ENCODE assay signal across 1 cellular context in genomic region chr7:108403597-108404217, GRCh38.
TF ChIP-seq lines count a peak whose summit lies in the region.

No MANE protein-coding gene starts in this region.

TF ChIP-seq in HEK293, 187 proteins besides CTCF, POLR2A, EP300 and RAD21 (continued from another document):
- TF ChIP-seq ZNF18 (tag by site-specific recombination; IDR thresholded peaks at IDR 0.05), result no peak
- TF ChIP-seq ZBTB7A (tag by site-specific recombination; IDR thresholded peaks at IDR 0.05; ENCODE audit: low read depth), result no peak
- TF ChIP-seq ZNF423 (tag by site-specific recombination; IDR thresholded peaks at IDR 0.05), result no peak
- TF ChIP-seq ZBTB48 (tag by site-specific recombination; IDR thresholded peaks at IDR 0.05), result no peak
- no peak for TF ChIP-seq ZNF488 (tag by site-specific recombination; IDR thresholded peaks at IDR 0.05)
- TF ChIP-seq ZNF704 (tag by site-specific recombination; IDR thresholded peaks at IDR 0.05), result no peak
- no peak for TF ChIP-seq ZNF777 (tag by site-specific recombination; IDR thresholded peaks at IDR 0.05; ENCODE audit: borderline replicate concordance)
- TF ChIP-seq INSM2 (tag by site-specific recombination; IDR thresholded peaks at IDR 0.05), result peak; percentile 92
- no peak for TF ChIP-seq ZBTB6 (tag by site-specific recombination; IDR thresholded peaks at IDR 0.05)
- TF ChIP-seq ZNF518A (tag by site-specific recombination; conservative IDR thresholded peaks at IDR 0.05; ENCODE audit: low read depth), result no peak
- TF ChIP-seq MEIS1 (CRISPR knock-in tag; IDR thresholded peaks at IDR 0.05; ENCODE audit: borderline replicate concordance), result no peak
- TF ChIP-seq ZNF335 (tag by site-specific recombination; conservative IDR thresholded peaks at IDR 0.05), result no peak
- TF ChIP-seq ZBTB17 (tag by site-specific recombination; IDR thresholded peaks at IDR 0.05), result peak; percentile 97
- peak; percentile 13; the same call in 1 of the 2 replicates for TF ChIP-seq SP3 (tag by site-specific recombination; IDR thresholded peaks at IDR 0.05)
- TF ChIP-seq ZNF280D (tag by site-specific recombination; IDR thresholded peaks at IDR 0.05), result no peak
- TF ChIP-seq SCRT2 (tag by site-specific recombination; IDR thresholded peaks at IDR 0.05), result no peak
- TF ChIP-seq ZNF24 (tag by site-specific recombination; IDR thresholded peaks at IDR 0.05), result no peak
- no peak for TF ChIP-seq ZNF514 (tag by site-specific recombination; IDR thresholded peaks at IDR 0.05)
- TF ChIP-seq PRDM1 (tag by site-specific recombination; IDR thresholded peaks at IDR 0.05), result no peak
- TF ChIP-seq ZNF626 (tag by site-specific recombination; IDR thresholded peaks at IDR 0.05), result no peak
- TF ChIP-seq ZSCAN30 (tag by site-specific recombination; IDR thresholded peaks at IDR 0.05), result no peak
- no peak for TF ChIP-seq ZNF596 (tag by site-specific recombination; IDR thresholded peaks at IDR 0.05)
- no peak for TF ChIP-seq ZNF513 (tag by site-specific recombination; IDR thresholded peaks at IDR 0.05)
- TF ChIP-seq ZNF623 (tag by site-specific recombination; IDR thresholded peaks at IDR 0.05), result no peak
- TF ChIP-seq FEZF1 (tag by site-specific recombination; IDR thresholded peaks at IDR 0.05), result peak; percentile 72; the same call in 1 of the 2 replicates
- TF ChIP-seq ZFP3 (tag by site-specific recombination; IDR thresholded peaks at IDR 0.05; ENCODE audit: low read depth), result no peak
- TF ChIP-seq ZNF138 (tag by site-specific recombination; IDR thresholded peaks at IDR 0.05; ENCODE audit: borderline replicate concordance), result no peak
- TF ChIP-seq ZBTB44 (tag by site-specific recombination; IDR thresholded peaks at IDR 0.05), result peak; percentile 86
- TF ChIP-seq ZNF843 (tag by site-specific recombination; IDR thresholded peaks at IDR 0.05), result peak; percentile 78
- no peak for TF ChIP-seq ZNF561 (tag by site-specific recombination; IDR thresholded peaks at IDR 0.05; ENCODE audit: borderline replicate concordance)
- TF ChIP-seq ZNF658 (tag by site-specific recombination; IDR thresholded peaks at IDR 0.05), result no peak
